ENCODE assay signal across 24 cellular contexts in the genomic region with DNA sequence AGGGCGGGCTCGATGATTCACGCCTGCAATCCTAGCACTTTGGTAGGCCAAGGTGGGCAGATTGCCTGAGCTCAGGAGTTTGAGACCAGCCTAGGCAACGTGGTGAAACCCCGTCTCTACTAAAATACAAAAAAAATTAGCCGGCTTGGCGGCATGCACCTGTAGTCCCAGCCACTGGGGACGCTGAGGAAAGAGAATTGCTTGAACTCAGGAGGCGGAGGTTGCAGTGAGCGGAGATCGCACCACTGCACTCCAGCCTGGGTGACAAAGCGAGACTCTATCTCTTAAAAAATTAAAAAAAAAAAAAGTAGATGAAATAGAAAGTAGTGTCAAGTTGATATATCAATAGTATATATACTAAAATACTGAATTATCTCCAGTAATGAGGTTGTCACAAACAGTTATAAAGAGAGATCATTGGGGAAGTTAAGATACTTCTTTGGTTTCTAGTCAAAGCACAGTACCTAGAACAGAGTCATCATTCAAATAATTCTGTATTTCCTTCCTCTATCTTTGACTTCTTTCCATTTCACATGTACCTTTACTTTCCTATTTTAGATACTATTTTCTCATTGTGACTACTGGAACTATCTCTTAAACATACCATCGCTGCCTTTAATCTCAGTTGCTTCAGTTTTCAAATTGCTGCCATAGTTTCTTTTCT.
"Had no signal": no experiment of that assay in that cellular context is flagged by ENCODE, and none has a peak within 500 bp of the region (broad histone marks: within the 10 kb centered on the region; RNA-seq: fewer than 3 reads in every experiment).

No MANE protein-coding gene starts in this region.

- H3K36me3 Mint-ChIP-seq: memory B cell; mesothelial cell of epicardium; natural killer cell treated with Interleukin-12 subunit alpha and Interleukin-12 subunit beta and Interleukin-15 and Interleukin-18, amount 100 ng/mL, for 72 hours had no signal

- DNase-seq: effector memory CD8-positive, alpha-beta T cell; esophagus squamous epithelium; foreskin fibroblast; glutamatergic neuron; kidney; left cardiac atrium; left ventricle myocardium inferior; lower lobe of right lung; occipital lobe; pancreas; right cardiac atrium; small intestine; stimulated activated CD4-positive, alpha-beta T cell treated with anti-CD3 and anti-CD28 coated beads, Interleukin-12 subunit alpha, Interleukin-12 subunit beta, amount 100 ng/mL, for 4 hours; stimulated activated naive CD4-positive, alpha-beta T cell; stomach; substantia nigra; transverse colon had no signal

- H3K9me3 ChIP-seq: esophagus squamous epithelium, gastroesophageal sphincter, left ventricle myocardium inferior, lower lobe of right lung, pancreas, stomach, thoracic aorta, transverse colon had no signal

- H3K4me3 Mint-ChIP-seq: dendritic cell treated with granulocyte-macrophage colony-stimulating factor and Interleukin-4, amounts not matched to agents 40 ng/mL and 50 ng/mL, for 4 days; effector memory CD8-positive, alpha-beta T cell; memory B cell; mesothelial cell of epicardium; natural killer cell treated with Interleukin-12 subunit alpha and Interleukin-12 subunit beta and Interleukin-15 and Interleukin-18, amount 100 ng/mL, for 72 hours had no signal

- H3K4me3 ChIP-seq: esophagus squamous epithelium, gastroesophageal sphincter, left ventricle myocardium inferior, lower lobe of right lung, pancreas, stomach, thoracic aorta, transverse colon had no signal

- H3K36me3 ChIP-seq: esophagus squamous epithelium, gastroesophageal sphincter, left ventricle myocardium inferior, lower lobe of right lung, pancreas, stomach, thoracic aorta, transverse colon had no signal

- H3K27me3 Mint-ChIP-seq: dendritic cell treated with granulocyte-macrophage colony-stimulating factor and Interleukin-4, amounts not matched to agents 40 ng/mL and 50 ng/mL, for 4 days; effector memory CD8-positive, alpha-beta T cell; memory B cell; natural killer cell treated with Interleukin-12 subunit alpha and Interleukin-12 subunit beta and Interleukin-15 and Interleukin-18, amount 100 ng/mL, for 72 hours; progenitor cell of endocrine pancreas had no signal

- H3K27ac Mint-ChIP-seq: dendritic cell treated with granulocyte-macrophage colony-stimulating factor and Interleukin-4, amounts not matched to agents 40 ng/mL and 50 ng/mL, for 4 days; effector memory CD8-positive, alpha-beta T cell; memory B cell; mesothelial cell of epicardium; natural killer cell treated with Interleukin-12 subunit alpha and Interleukin-12 subunit beta and Interleukin-15 and Interleukin-18, amount 100 ng/mL, for 72 hours; progenitor cell of endocrine pancreas had no signal

- H3K27ac ChIP-seq: esophagus squamous epithelium, gastroesophageal sphincter, left ventricle myocardium inferior, lower lobe of right lung, pancreas, stomach, thoracic aorta, transverse colon had no signal

- H3K9me3 Mint-ChIP-seq: dendritic cell treated with granulocyte-macrophage colony-stimulating factor and Interleukin-4, amounts not matched to agents 40 ng/mL and 50 ng/mL, for 4 days; effector memory CD8-positive, alpha-beta T cell; memory B cell; mesothelial cell of epicardium had no signal

- H3K4me1 ChIP-seq: esophagus squamous epithelium, gastroesophageal sphincter, left ventricle myocardium inferior, lower lobe of right lung, pancreas, stomach, transverse colon had no signal

- H3K4me1 Mint-ChIP-seq: mesothelial cell of epicardium had no signal

- ATAC-seq: effector memory CD8-positive, alpha-beta T cell; gastroesophageal sphincter; left cardiac atrium; lower lobe of right lung; natural killer cell treated with Interleukin-12 subunit alpha and Interleukin-12 subunit beta and Interleukin-15 and Interleukin-18, amount 100 ng/mL, for 72 hours; pancreas; right cardiac atrium had no signal

- H3K27me3 ChIP-seq: esophagus squamous epithelium, gastroesophageal sphincter, pancreas, stomach, transverse colon had no signal
